Comparison of ENCODE assay signal across 16 cellular contexts in genomic region chr17:46262271-46262670, GRCh38.
"Had no signal": no experiment of that assay in that cellular context is flagged by ENCODE, and none has a peak within 500 bp of the region (broad histone marks: within the 10 kb centered on the region; RNA-seq: fewer than 3 reads in every experiment).

No MANE protein-coding gene starts in this region.

- H3K27ac ChIP-seq: gastroesophageal sphincter, neutrophil, stomach, thoracic aorta had no signal

- H3K27ac Mint-ChIP-seq: activated CD4-positive, alpha-beta memory T cell treated with anti-CD3 and anti-CD28 coated beads for 36 hours; activated naive CD8-positive, alpha-beta T cell; mesothelial cell of epicardium; T-helper 2 cell treated with Interferon-gamma antibody and Interleukin-4, amounts not matched to agents 5 μg/mL and 100 μg/mL, for 36 hours had no signal

- H3K9me3 ChIP-seq: gastroesophageal sphincter, neutrophil, stomach, thoracic aorta had no signal

- H3K9me3 Mint-ChIP-seq: activated CD4-positive, alpha-beta memory T cell treated with anti-CD3 and anti-CD28 coated beads for 36 hours; activated T-cell treated with anti-CD3 and anti-CD28 coated beads, Interleukin-2, amount 50 U/mL, for 4 hours; mesothelial cell of epicardium; T-helper 2 cell treated with Interferon-gamma antibody and Interleukin-4, amounts not matched to agents 5 μg/mL and 100 μg/mL, for 36 hours had no signal

- H3K27me3 Mint-ChIP-seq: activated naive CD8-positive, alpha-beta T cell had no signal

- ATAC-seq: activated CD4-positive, CD25-positive, alpha-beta regulatory T cell treated with anti-CD3 and anti-CD28 coated beads, Interleukin-2, amount 50 U/mL, for 24 hours; activated T-cell treated with anti-CD3 and anti-CD28 coated beads, Interleukin-2, amount 50 U/mL, for 4 hours; gastroesophageal sphincter had no signal

- H3K4me3 Mint-ChIP-seq: activated CD4-positive, alpha-beta memory T cell treated with anti-CD3 and anti-CD28 coated beads for 36 hours; activated T-cell treated with anti-CD3 and anti-CD28 coated beads, Interleukin-2, amount 50 U/mL, for 4 hours; mesothelial cell of epicardium; T-helper 2 cell treated with Interferon-gamma antibody and Interleukin-4, amounts not matched to agents 5 μg/mL and 100 μg/mL, for 36 hours had no signal

- H3K27me3 ChIP-seq: gastroesophageal sphincter, stomach had no signal

- H3K36me3 ChIP-seq: gastroesophageal sphincter, neutrophil, stomach, thoracic aorta had no signal

- H3K36me3 Mint-ChIP-seq: activated CD4-positive, alpha-beta memory T cell treated with anti-CD3 and anti-CD28 coated beads for 36 hours had no signal

- H3K4me3 ChIP-seq: gastroesophageal sphincter, stomach, thoracic aorta had no signal

- DNase-seq: activated CD4-positive, alpha-beta memory T cell treated with anti-CD3 and anti-CD28 coated beads for 36 hours; activated gamma-delta T cell; activated T-cell treated with anti-CD3 and anti-CD28 coated beads, Interleukin-2, amount 50 U/mL, for 4 hours; aorta; kidney glomerular epithelial cell; retina; stimulated activated CD4-positive, alpha-beta T cell treated with anti-CD3 and anti-CD28 coated beads, Interleukin-15, amount 100 ng/mL, for 24 hours; stimulated activated CD4-positive, alpha-beta T cell treated with anti-CD3 and anti-CD28 coated beads, Interleukin-4, amount 100 ng/mL, for 24 hours; stomach had no signal
